In the genomic region with DNA sequence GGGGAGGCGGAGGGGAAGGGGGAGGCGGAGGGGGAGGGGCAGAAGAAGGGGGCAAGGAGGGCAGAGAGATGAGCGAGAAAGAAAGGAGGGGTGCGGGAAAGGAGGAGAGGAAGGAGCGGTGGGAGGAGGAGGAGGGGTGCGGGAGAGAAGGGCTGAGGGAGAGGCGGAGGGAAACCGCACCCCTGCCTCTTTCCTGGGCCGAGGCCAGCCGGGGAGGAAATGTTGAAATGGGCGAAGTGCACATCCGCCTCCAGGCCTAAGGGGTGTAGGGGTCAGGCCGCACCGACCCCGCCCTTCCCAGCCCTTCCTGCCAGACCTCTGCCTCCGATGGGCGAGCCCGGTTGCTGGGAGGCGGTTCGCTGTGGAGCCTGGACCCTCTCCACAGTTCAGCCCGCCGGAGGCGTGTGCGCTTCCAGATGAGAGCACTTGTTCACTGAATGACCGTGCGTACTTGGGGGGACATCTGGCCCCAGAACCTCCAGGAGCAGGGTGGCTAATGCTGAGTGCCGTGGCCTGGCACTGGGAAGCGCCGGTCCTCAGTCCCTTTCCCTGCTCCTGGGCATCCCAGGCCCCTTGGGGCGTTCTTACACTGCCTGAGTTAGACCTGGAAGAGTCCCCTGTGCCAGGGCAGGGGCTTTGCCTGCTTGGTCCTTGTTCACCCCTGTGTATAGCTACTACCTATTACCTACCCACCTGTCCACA, we compare ENCODE assay signal across 8 cellular contexts.
DNase-seq lines count a peak whose midpoint lies in the region; ATAC-seq and TF ChIP-seq lines count a peak whose summit lies in the region.

No MANE protein-coding gene starts in this region.

- TF ChIP-seq POLR2A in breast epithelium (IDR thresholded peaks at IDR 0.05) (no peak), spleen (IDR thresholded peaks at IDR 0.05) (peak in 1 of 3 donors; percentile 70)

- H3K36me3 ChIP-seq in SU-DHL-6 (ENCODE audit: low read length) (no peaks in the 10 kb centered on the region), breast epithelium (no peaks in the 10 kb centered on the region), spleen (peaks cover 0 to 3% (median 0%) of the 10 kb centered on the region in 6 donors)

- no peaks in the 10 kb centered on the region for H4K20me1 ChIP-seq in SU-DHL-6 (ENCODE audit: low read depth, low read length)

- no peaks in the 10 kb centered on the region for H3K79me2 ChIP-seq in SU-DHL-6 (ENCODE audit: insufficient read depth, low read length)

- DNase-seq in G401 (ENCODE audit: low spot score) (peak; percentile 48), breast epithelium (ENCODE audit: low spot score in 2 of 2) (peak; percentile 77 to 81), iris pigment epithelial cell (ENCODE audit: low read depth) (peak; percentile 41), spleen (peak; percentile 97), hippocampal formation (lab: John Stamatoyannopoulos, UW) (no peak)
- peak; percentile 68 for DNase-seq in Jurkat, Clone E6-1 (ENCODE audit: low read depth, low spot score)

- peak; percentile 37 for ATAC-seq in GM21576 (IDR thresholded peaks at IDR 0.05; ENCODE audit: unreplicated experiment)

- H3K9me2 ChIP-seq in SU-DHL-6 (replicated peaks; ENCODE audit: insufficient read depth, low read length) = no peaks in the 10 kb centered on the region

- peak overlapping the region; percentile 50 for H3K4me3 ChIP-seq in Jurkat, Clone E6-1 (ENCODE audit: low read length)
- no peak overlapping the region for H3K4me3 ChIP-seq in SU-DHL-6 (ENCODE audit: insufficient read depth, low read length, poor library complexity, severe bottlenecking)
- H3K4me3 ChIP-seq in breast epithelium = peak overlapping the region; percentile 58 to 84 (median 62)
- H3K4me3 ChIP-seq in spleen = peak overlapping the region in 7 of 8 donors; percentile 48 to 82 (median 68)

- 3 to 9% (median 7%) methylated on average over 17 to 28 of the region's 30 CpGs for WGBS in spleen, 5 donors

- H3K4me1 ChIP-seq in breast epithelium = peaks cover 9 to 10% of the 10 kb centered on the region in 2 donors
- peaks cover 0 to 88% (median 43%) of the 10 kb centered on the region in 6 donors for H3K4me1 ChIP-seq in spleen

- no peak overlapping the region for H2AFZ ChIP-seq in SU-DHL-6 (ENCODE audit: low read depth, low read length, severe bottlenecking)

- H3K27ac ChIP-seq in SU-DHL-6 (ENCODE audit: low read depth, low read length) = peak overlapping the region; percentile 71
- peak overlapping the region; percentile 91 to 96 for H3K27ac ChIP-seq in breast epithelium
- H3K27ac ChIP-seq in spleen = peak overlapping the region; percentile 48 to 100 (median 98)

- in situ Hi-C loops in G401 (cut with HindIII; ENCODE audit: low sequenced_read_pairs) = loop anchor here (25.0 kb wide), 1 partner anchor 271 kb away; no protein-coding TSS in a partner anchor

- TF ChIP-seq CTCF in SU-DHL-6 (IDR thresholded peaks at IDR 0.05; ENCODE audit: insufficient read depth, low read length, poor library complexity, severe bottlenecking) (no peak), breast epithelium (IDR thresholded peaks at IDR 0.05) (no peak), spleen (IDR thresholded peaks at IDR 0.05 in 8 of 11, conservative IDR thresholded peaks at IDR 0.05 in 3 of 11) (peak in 2 of 11 experiments; percentile 18 to 19)

- H3K9ac ChIP-seq in SU-DHL-6 (ENCODE audit: low read length) = peak overlapping the region; percentile 70

- peak overlapping the region; percentile 26 for H3K4me2 ChIP-seq in SU-DHL-6 (ENCODE audit: low read depth, low read length, poor library complexity, severe bottlenecking)

- H3K27me3 ChIP-seq in SU-DHL-6 (ENCODE audit: low read length) (no peaks in the 10 kb centered on the region), breast epithelium (no peaks in the 10 kb centered on the region), spleen (replicated peaks in 1 of 7) (no peaks in the 10 kb centered on the region)

- peaks cover 36% of the 10 kb centered on the region for H3F3A ChIP-seq in SU-DHL-6 (ENCODE audit: insufficient read depth)

- intact Hi-C loops in breast epithelium (cut with DNase I; ENCODE audit: low total_unique reads) = no loop called here
- intact Hi-C loops in spleen (cut with DNase I; ENCODE audit: low total_unique reads) = loop anchor here (10.0 kb wide), 1 partner anchor 108 kb away; the partner anchor contains the start of gene KLF13

- H3K9me3 ChIP-seq in SU-DHL-6 (ENCODE audit: insufficient read depth, low read length) (no peaks in the 10 kb centered on the region), breast epithelium (no peaks in the 10 kb centered on the region), spleen (peaks cover 0 to 2% (median 0%) of the 10 kb centered on the region in 8 donors)

Comparison
In these comparisons a context has a peak if more than half of its experiments do, and no peak if none do; other contexts are left out.
1. DNase-seq: peak in G401 (single experiment), Jurkat, Clone E6-1 (single experiment), breast epithelium (2 of 2), iris pigment epithelial cell (single experiment) and spleen (single experiment); none in hippocampal formation (0 of 2).
2. Peak in every context shown above with its lines, with median percentiles within 50 percentile points of each other: H3K27ac ChIP-seq.